In the genomic region with DNA sequence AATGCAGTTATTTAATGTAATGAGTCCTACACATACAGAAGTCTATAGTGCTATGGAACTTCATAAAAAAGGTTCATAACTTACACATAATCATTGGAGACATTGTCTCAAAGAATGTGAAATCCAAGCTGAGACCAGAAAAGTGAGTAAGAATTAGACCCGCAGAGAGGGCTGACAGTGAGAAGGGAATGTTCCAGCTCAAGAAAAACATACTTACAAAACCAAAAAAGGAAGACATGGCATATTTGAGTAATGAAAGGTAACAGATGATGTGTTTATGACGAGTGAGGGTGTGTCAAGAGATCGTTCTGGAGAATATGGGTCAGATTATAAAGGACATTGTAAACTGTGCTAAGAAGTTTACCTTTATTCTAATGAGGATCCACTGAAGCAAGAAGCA, we compare ENCODE assay signal across 20 cellular contexts.
DNase-seq lines count a peak whose midpoint lies in the region; ATAC-seq and TF ChIP-seq lines count a peak whose summit lies in the region.
"Had no signal": no experiment of that assay in that cellular context is flagged by ENCODE, and none has a peak within 500 bp of the region (broad histone marks: within the 10 kb centered on the region; RNA-seq: fewer than 3 reads in every experiment).

No MANE protein-coding gene starts in this region.

- no peak overlapping the region for H3K4me2 ChIP-seq in OCI-LY7 (ENCODE audit: low read length)

- POLR2A ChIA-PET in MCF 10A (lab: Yijun Ruan, JAX) (no interaction called here), OCI-LY7 (lab: Charles Lee) (no interaction called here)

- ATAC-seq in stimulated activated naive CD8-positive, alpha-beta T cell treated with anti-CD3 and anti-CD28 coated beads, Interleukin-15, Interleukin-2, amounts not matched to agents 100 U/mL and 50 U/mL, for 24 hours: no peak

- no peaks in the 10 kb centered on the region for H3K4me1 ChIP-seq in breast epithelium
- H3K4me1 ChIP-seq in OCI-LY7 (ENCODE audit: insufficient read depth, low read length, poor library complexity, severe bottlenecking): no peaks in the 10 kb centered on the region

- no peak for TF ChIP-seq POLR2A in breast epithelium (IDR thresholded peaks at IDR 0.05)

- H3K27ac ChIP-seq in breast epithelium (no peak overlapping the region), OCI-LY7 (ENCODE audit: low read depth, low read length, poor library complexity, severe bottlenecking) (no peak overlapping the region)
- H3K27ac ChIP-seq: 22Rv1 had no signal

- no peaks in the 10 kb centered on the region for H3K9me3 ChIP-seq in breast epithelium
- no peaks in the 10 kb centered on the region for H3K9me3 ChIP-seq in OCI-LY7 (ENCODE audit: low read length)

- no peak overlapping the region for H3K4me3 Mint-ChIP-seq in MCF 10A (ENCODE audit: unreplicated experiment)
- H3K4me3 Mint-ChIP-seq: H9, IgD-negative memory B cell had no signal

- intact Hi-C loops in MCF 10A (cut with micrococcal nuclease): no loop called here
- intact Hi-C loops in breast epithelium (cut with DNase I; ENCODE audit: low total_unique reads): no loop called here
- intact Hi-C loops in OCI-LY7 (cut with micrococcal nuclease; ENCODE audit: unreplicated experiment): no loop called here

- DNase-seq in MCF 10A (ENCODE audit: unreplicated experiment) (peak; percentile 14), breast epithelium (ENCODE audit: low spot score in 2 of 2) (no peak), astrocyte of the spinal cord (ENCODE audit: low read depth, low spot score) (peak; percentile 70), iris pigment epithelial cell (ENCODE audit: low read depth) (peak; percentile 60), activated gamma-delta T cell (lab: John Stamatoyannopoulos, UW) (no peak), OCI-LY7 (ENCODE audit: low spot score) (no peak)
- DNase-seq in stimulated activated naive CD8-positive, alpha-beta T cell treated with anti-CD3 and anti-CD28 coated beads, Interleukin-15, Interleukin-2, amounts not matched to agents 100 U/mL and 50 U/mL, for 24 hours: no peak
- no peak for DNase-seq in activated CD4-positive, alpha-beta T cell treated with anti-CD3 and anti-CD28 coated beads, Interleukin-2, amount 50 U/mL, for 48 hours
- DNase-seq: DMS 273 treated with DMSO at 0.1 percent for 48 hours, DND-41, H9, Karpas-422, MM.1S, NCI-H1092 treated with DMSO at 0.1 percent for 48 hours, NCI-H146, NCI-H2029 treated with DMSO at 0.1 percent for 48 hours, NCI-H2171, NCI-H526 had no signal

- H3K36me3 ChIP-seq in breast epithelium (no peaks in the 10 kb centered on the region), OCI-LY7 (ENCODE audit: insufficient read depth, low read length) (no peaks in the 10 kb centered on the region)

- CTCF ChIA-PET in MCF 10A (lab: Yijun Ruan, JAX): interaction anchor here (0.9 kb wide), 1 partner anchor 9 kb away, joined by 4 read pairs; no protein-coding TSS in a partner anchor
- CTCF ChIA-PET in OCI-LY7 (lab: Charles Lee; ENCODE audit: unreplicated experiment): no interaction called here

- no peak for TF ChIP-seq CTCF in MCF 10A (IDR thresholded peaks at IDR 0.05; ENCODE audit: unreplicated experiment)
- TF ChIP-seq CTCF in breast epithelium (IDR thresholded peaks at IDR 0.05): no peak
- TF ChIP-seq CTCF in astrocyte of the spinal cord (IDR thresholded peaks at IDR 0.05; ENCODE audit: low read depth, low read length): no peak
- no peak for TF ChIP-seq CTCF in OCI-LY7 (conservative IDR thresholded peaks at IDR 0.05; ENCODE audit: low read length)

- H3K27me3 Mint-ChIP-seq in MCF 10A (ENCODE audit: insufficient read depth, unreplicated experiment): no peaks in the 10 kb centered on the region
- H3K27me3 Mint-ChIP-seq: IgD-negative memory B cell had no signal

- H3K36me3 Mint-ChIP-seq in MCF 10A (ENCODE audit: insufficient read depth, unreplicated experiment): no peaks in the 10 kb centered on the region
- H3K36me3 Mint-ChIP-seq: IgD-negative memory B cell had no signal

- H3K4me3 ChIP-seq in breast epithelium (no peak overlapping the region), astrocyte of the spinal cord (ENCODE audit: low read depth, low read length) (no peak overlapping the region), OCI-LY7 (ENCODE audit: low read depth, low read length, poor library complexity, severe bottlenecking) (no peak overlapping the region)

- H3K9me2 ChIP-seq in OCI-LY7 (ENCODE audit: insufficient read depth, low read length): no peaks in the 10 kb centered on the region

- in situ Hi-C loops in astrocyte of the spinal cord (cut with HindIII; ENCODE audit: low sequenced_read_pairs): no loop called here

- peaks cover 5% of the 10 kb centered on the region for H3K4me1 Mint-ChIP-seq in MCF 10A (ENCODE audit: insufficient read depth, unreplicated experiment)
- H3K4me1 Mint-ChIP-seq: H9, IgD-negative memory B cell had no signal

- H2AFZ ChIP-seq in OCI-LY7 (ENCODE audit: low read length): no peak overlapping the region

- H4K20me1 ChIP-seq in OCI-LY7 (ENCODE audit: insufficient read depth, low read length): no peaks in the 10 kb centered on the region

- H3K27ac Mint-ChIP-seq in MCF 10A (ENCODE audit: low read depth, unreplicated experiment): no peak overlapping the region
- H3K27ac Mint-ChIP-seq: H9, IgD-negative memory B cell had no signal

- no peaks in the 10 kb centered on the region for H3K9me3 Mint-ChIP-seq in MCF 10A (ENCODE audit: unreplicated experiment)
- H3K9me3 Mint-ChIP-seq: H9 had no signal

- no peaks in the 10 kb centered on the region for H3K79me2 ChIP-seq in OCI-LY7 (ENCODE audit: insufficient read depth, low read depth, low read length)

- H3K27me3 ChIP-seq in breast epithelium: no peaks in the 10 kb centered on the region

- BruUV-seq in MCF 10A (replicated peaks; lab: Mats Ljungman, UMichigan) (no TSS peak), OCI-LY7 (replicated peaks; lab: Mats Ljungman, UMichigan) (no TSS peak)

Comparison
In these comparisons a context has a peak if more than half of its experiments do, and no peak if none do; other contexts are left out.
1. DNase-seq: peak in MCF 10A (single experiment), astrocyte of the spinal cord (single experiment) and iris pigment epithelial cell (single experiment); none in breast epithelium (0 of 2), activated gamma-delta T cell (single experiment), stimulated activated naive CD8-positive, alpha-beta T cell treated with anti-CD3 and anti-CD28 coated beads, Interleukin-15, Interleukin-2, amounts not matched to agents 100 U/mL and 50 U/mL, for 24 hours (single experiment), activated CD4-positive, alpha-beta T cell treated with anti-CD3 and anti-CD28 coated beads, Interleukin-2, amount 50 U/mL, for 48 hours (0 of 2) and OCI-LY7 (single experiment).